ENCODE assay signal across 8 cellular contexts in the genomic region with DNA sequence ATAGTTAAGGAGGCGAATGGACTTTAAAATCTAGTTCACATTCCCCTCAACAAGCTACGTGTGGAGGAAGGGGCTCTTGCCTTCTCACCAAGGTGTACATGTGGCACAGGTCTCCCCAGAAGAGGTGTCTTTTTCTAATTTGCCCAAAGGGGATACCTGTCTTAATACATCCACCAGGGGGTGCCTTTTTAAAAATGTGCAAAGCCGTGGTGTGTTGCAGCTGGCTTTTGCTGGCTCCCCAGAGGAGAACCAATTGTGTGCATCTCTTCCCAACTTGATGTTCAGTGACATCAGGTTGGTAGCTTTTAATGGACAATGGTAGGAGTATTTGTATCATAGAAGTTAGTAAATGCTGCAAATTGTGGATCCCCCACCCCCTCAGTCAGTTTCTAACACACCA. TPM values are rescaled to one million over a fixed set of nuclear protein-coding genes. Genes with fewer than 3 reads are reported as not detected.
DNase-seq lines count a peak whose midpoint lies in the region; ATAC-seq and TF ChIP-seq lines count a peak whose summit lies in the region.

No MANE protein-coding gene starts in this region.

- H3K27me3 Mint-ChIP-seq in stimulated activated memory B cell treated with anti-CD40 and anti-IgM and Interleukin-4, amounts not matched to agents 10 μg/mL and 1 μg/mL and 100 μg/mL, for 72 hours = no peaks in the 10 kb centered on the region

- H3K9me3 Mint-ChIP-seq in stimulated activated memory B cell treated with anti-CD40 and anti-IgM and Interleukin-4, amounts not matched to agents 10 μg/mL and 1 μg/mL and 100 μg/mL, for 72 hours = peaks cover 15% of the 10 kb centered on the region

- peaks cover 25% of the 10 kb centered on the region for H3K36me3 ChIP-seq in suprapubic skin

- peaks cover 10% of the 10 kb centered on the region for H3K9me3 ChIP-seq in suprapubic skin

- peaks cover 12% of the 10 kb centered on the region for H3K4me1 Mint-ChIP-seq in stimulated activated memory B cell treated with anti-CD40 and anti-IgM and Interleukin-4, amounts not matched to agents 10 μg/mL and 1 μg/mL and 100 μg/mL, for 72 hours

- peaks cover 42% of the 10 kb centered on the region for H3K36me3 Mint-ChIP-seq in stimulated activated memory B cell treated with anti-CD40 and anti-IgM and Interleukin-4, amounts not matched to agents 10 μg/mL and 1 μg/mL and 100 μg/mL, for 72 hours

- H3K4me1 ChIP-seq in suprapubic skin = no peaks in the 10 kb centered on the region

- H3K27me3 ChIP-seq in HL-60 (ENCODE audit: insufficient read depth, poor library complexity, severe bottlenecking) = no peaks in the 10 kb centered on the region
- no peaks in the 10 kb centered on the region for H3K27me3 ChIP-seq in suprapubic skin

- 80% methylated on average over 3 of the region's 3 CpGs for WGBS in suprapubic skin

- peak; percentile 43 for ATAC-seq in GM18517 (IDR thresholded peaks at IDR 0.05; ENCODE audit: unreplicated experiment)
- peak; percentile 87 for ATAC-seq in stimulated activated memory B cell treated with anti-CD40 and anti-IgM and Interleukin-4, amounts not matched to agents 10 μg/mL and 1 μg/mL and 100 μg/mL, for 72 hours

- no peak for TF ChIP-seq EP300 in suprapubic skin (IDR thresholded peaks at IDR 0.05)

- DNase-seq in AG09309 (ENCODE audit: low read depth) = no peak
- DNase-seq in HL-60 (ENCODE audit: low read depth in 1 of 2, low spot score in 1 of 2) = peak; percentile 7 to 8
- DNase-seq in activated CD4-positive, alpha-beta T cell treated with anti-CD3 and anti-CD28 coated beads, Interleukin-2, amount 50 U/mL, for 48 hours = peak; percentile 19 to 32
- peak; percentile 2 for DNase-seq in fibroblast of the conjunctiva (ENCODE audit: low read depth)
- no peak for DNase-seq in suprapubic skin (ENCODE audit: low spot score in 2 of 2)
- no peak for DNase-seq in ureter (ENCODE audit: low spot score)

- peak overlapping the region; percentile 17 for H3K4me3 Mint-ChIP-seq in stimulated activated memory B cell treated with anti-CD40 and anti-IgM and Interleukin-4, amounts not matched to agents 10 μg/mL and 1 μg/mL and 100 μg/mL, for 72 hours

- H3K27ac ChIP-seq in HL-60 (replicated peaks) (no peak overlapping the region), suprapubic skin (no peak overlapping the region)

- H3K27ac Mint-ChIP-seq in stimulated activated memory B cell treated with anti-CD40 and anti-IgM and Interleukin-4, amounts not matched to agents 10 μg/mL and 1 μg/mL and 100 μg/mL, for 72 hours = peak overlapping the region; percentile 57

- peak; percentile 50 for TF ChIP-seq CTCF in AG09309 (IDR thresholded peaks at IDR 0.05; ENCODE audit: control insufficient read depth, insufficient read depth, low read depth, low read length, missing control alignments)
- no peak for TF ChIP-seq CTCF in HL-60 (IDR thresholded peaks at IDR 0.05; ENCODE audit: insufficient read depth, low read length)
- TF ChIP-seq CTCF in suprapubic skin (IDR thresholded peaks at IDR 0.05) = peak in 1 of 2 donors; percentile 23

- TF ChIP-seq POLR2A in suprapubic skin (IDR thresholded peaks at IDR 0.05) = no peak

- H3K4me3 ChIP-seq in AG09309 (ENCODE audit: control insufficient read depth, low read depth, low read length) (no peak overlapping the region), HL-60 (replicated peaks; ENCODE audit: insufficient read depth, low read length) (no peak overlapping the region), suprapubic skin (no peak overlapping the region)

RNA-seq across cellular contexts. Expression of a gene that starts 33.8 kb away (rescaled TPM):
- total RNA-seq in suprapubic skin (10 to 100 TPM; 31.0 to 45.6 (median 41.2) TPM), ureter (26.6 TPM)

RNA-seq across cellular contexts. Expression of a gene that starts 50.5 kb away (rescaled TPM):
- total RNA-seq in suprapubic skin (under 1 TPM in 1 of 4 donors, not detected in 3; 0.42 TPM), ureter (not detected)

Comparison
In these comparisons a context has a peak if more than half of its experiments do, and no peak if none do; other contexts are left out.
1. DNase-seq: peak in HL-60 (2 of 2), activated CD4-positive, alpha-beta T cell treated with anti-CD3 and anti-CD28 coated beads, Interleukin-2, amount 50 U/mL, for 48 hours (2 of 2) and fibroblast of the conjunctiva (single experiment); none in AG09309 (single experiment), suprapubic skin (0 of 2) and ureter (single experiment).